In the genomic region with DNA sequence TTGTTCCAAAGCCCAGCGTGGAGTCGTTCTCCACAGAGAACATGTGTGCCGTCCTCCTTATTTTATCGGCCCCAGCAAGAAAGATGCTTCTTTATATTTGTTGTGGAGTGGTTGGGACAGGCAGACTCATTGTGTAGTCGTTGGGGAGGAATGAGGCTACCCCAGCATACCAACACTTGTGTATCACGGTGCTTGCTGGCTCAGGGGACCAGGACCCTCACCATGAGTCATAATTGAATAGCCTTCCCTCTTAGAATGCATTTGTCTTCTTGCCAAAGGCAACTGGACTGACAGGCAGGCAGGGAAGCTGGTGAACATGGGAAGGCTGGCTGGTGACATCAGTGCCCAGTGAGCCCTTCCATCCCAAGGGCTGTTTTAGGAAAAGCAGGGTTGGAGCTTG, we compare ENCODE assay signal across 17 cellular contexts. TPM values are rescaled to one million over a fixed set of nuclear protein-coding genes. Genes with fewer than 3 reads are reported as not detected.
"Had no signal": no experiment of that assay in that cellular context is flagged by ENCODE, and none has a peak within 500 bp of the region (broad histone marks: within the 10 kb centered on the region; RNA-seq: fewer than 3 reads in every experiment).

No MANE protein-coding gene starts in this region.

- H3K36me3 ChIP-seq: ovary had no signal

- ATAC-seq: gastrocnemius medialis, heart left ventricle, left cardiac atrium, lower lobe of right lung had no signal

- H3K27ac ChIP-seq: gastrocnemius medialis, lower lobe of right lung, ovary, tibial nerve, vagina had no signal

- H3K9me3 ChIP-seq: gastrocnemius medialis, heart left ventricle, lower lobe of right lung, ovary, tibial nerve, vagina had no signal

- H3K4me3 ChIP-seq: gastrocnemius medialis, heart left ventricle, lower lobe of right lung, ovary, tibial nerve, vagina had no signal

- DNase-seq: activated CD4-positive, CD25-positive, alpha-beta regulatory T cell treated with anti-CD3 and anti-CD28 coated beads, Interleukin-2, amount 50 U/mL, for 72 hours; activated naive CD4-positive, alpha-beta T cell treated with anti-CD3 and anti-CD28 coated beads, Interleukin-2, amount 10 ng/mL, durations not matched to agents 7 days and 5 days; caudate nucleus; effector memory CD4-positive, alpha-beta T cell; immature natural killer cell; stimulated activated CD4-positive, alpha-beta T cell treated with anti-CD3 and anti-CD28 coated beads, Interleukin-2, amount 100 ng/mL, for 48 hours; stimulated activated naive CD4-positive, alpha-beta T cell treated with Interleukin-2 at 50 U/mL for 16 hours; substantia nigra; T-helper 9 cell had no signal

- H3K27me3 ChIP-seq: gastrocnemius medialis, heart left ventricle, ovary, tibial nerve, vagina had no signal

RNA-seq across cellular contexts. Expression of a gene that starts 34.1 kb away (rescaled TPM):
- polyA plus RNA-seq: fibroblast of lung had no signal
